8 cellular contexts compared by ENCODE assay signal in the genomic region with DNA sequence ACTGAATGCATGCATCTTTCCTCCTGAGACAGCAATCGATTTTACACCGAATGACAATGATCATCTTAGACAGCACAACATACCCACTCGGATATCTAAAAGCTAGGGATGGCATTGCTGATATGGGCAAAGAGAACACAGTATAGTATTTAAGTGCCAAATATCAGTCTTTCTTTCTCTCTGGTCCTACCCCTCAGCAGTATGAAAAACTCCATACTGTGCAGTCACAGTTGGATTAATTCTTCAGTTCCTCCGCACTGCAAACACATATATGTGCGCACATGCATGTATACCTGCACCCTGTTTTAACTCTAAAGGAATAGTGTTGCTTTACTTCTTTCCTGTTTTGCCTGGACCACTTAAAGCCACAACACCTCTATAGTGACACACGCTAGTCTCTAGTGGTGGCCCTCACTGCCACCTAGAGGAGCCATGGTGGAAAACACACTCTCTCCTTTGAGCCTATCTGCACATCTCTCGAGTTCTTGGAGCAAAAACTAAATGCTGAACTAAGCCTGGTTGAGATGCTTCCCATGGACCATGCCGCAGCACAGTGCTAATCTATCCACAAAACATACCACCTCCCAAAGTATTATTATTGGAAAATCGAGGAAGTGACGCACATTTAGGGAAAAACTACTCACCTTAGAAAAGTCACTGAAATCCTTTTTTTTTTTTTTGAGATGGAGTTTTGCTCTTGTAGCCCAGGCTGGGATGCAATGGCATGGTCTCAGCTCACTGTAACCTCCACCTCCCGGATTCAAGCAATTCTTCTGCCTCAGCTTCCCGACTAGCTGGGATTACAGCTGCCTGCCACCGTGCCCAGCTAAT. TPM values are rescaled to one million over a fixed set of nuclear protein-coding genes. Genes with fewer than 3 reads are reported as not detected.
DNase-seq lines count a peak whose midpoint lies in the region; ATAC-seq, FAIRE-seq and TF ChIP-seq lines count a peak whose summit lies in the region.

No MANE protein-coding gene starts in this region.

- peak; percentile 98 for FAIRE-seq in GM12878 (lab: Jason Lieb, UNC)

- H3K4me2 ChIP-seq in GM12878 (ENCODE audit: control insufficient read depth, insufficient read depth) = no peak overlapping the region

- H3K36me3 ChIP-seq in GM12878 (ENCODE audit: control insufficient read depth in 2 of 2, insufficient read depth in 2 of 2, low read length in 1 of 2) = no peaks in the 10 kb centered on the region

- RAD21 ChIA-PET in GM12878 (lab: Charles Lee; ENCODE audit: unreplicated experiment) = interaction anchor here (1.6 kb wide), 1 partner anchor 38 kb away, joined by 7 read pairs; no protein-coding TSS in a partner anchor

- TF ChIP-seq POLR2A in GM12878 (IDR thresholded peaks at IDR 0.05; ENCODE audit: low read depth, low read length) = no peak

- H3K9me3 ChIP-seq in GM12878 (replicated peaks; ENCODE audit: control insufficient read depth, insufficient read depth, low read length) = no peaks in the 10 kb centered on the region

- no peak for TF ChIP-seq EP300 in GM12878 (IDR thresholded peaks at IDR 0.05; ENCODE audit: borderline replicate concordance in 1 of 2, control insufficient read depth in 1 of 2, low read depth in 2 of 2, low read length in 2 of 2)

- CTCF ChIA-PET in GM12878 (lab: Yijun Ruan, JAX) = interaction anchor here (0.9 to 5.0 kb wide), 7 partner anchors 31 to 370 kb away, joined by 3 to 34 read pairs (median 4); a partner anchor contains a TSS

- 13% methylated on average over 13 of the region's 13 CpGs for WGBS in GM12878 (ENCODE audit: insufficient coverage, insufficient replicate concordance, low lambda C conversion rate, missing lambda C conversion rate)

- SMC1A ChIA-PET in GM12878 (lab: Charles Lee; ENCODE audit: uncharacterized antibody, unreplicated experiment) = interaction anchor here (0.8 to 2.5 kb wide), 2 partner anchors 36 to 38 kb away, joined by 3 to 10 read pairs; no protein-coding TSS in a partner anchor

- intact Hi-C loops in GM12878 (cut with micrococcal nuclease; ENCODE audit: unreplicated experiment) = loop anchor here (2.0 kb wide), 1 partner anchor 38 kb away; no protein-coding TSS in a partner anchor

- H3K27me3 ChIP-seq in GM12878 (replicated peaks in 1 of 2; ENCODE audit: control insufficient read depth in 2 of 2, insufficient read depth in 2 of 2, low read length in 1 of 2) = no peaks in the 10 kb centered on the region; a peak in 2 of 4 replicates

- peak; percentile 88 for TF ChIP-seq RAD21 in GM12878 (IDR thresholded peaks at IDR 0.05; ENCODE audit: insufficient read depth, low read depth, low read length)

- DNase-seq in DMS 273 (lab: John Stamatoyannopoulos, UW; ENCODE audit: unreplicated experiment) (peak; percentile 49), DMS 273 treated with DMSO at 0.1 percent for 48 hours (lab: John Stamatoyannopoulos, UW) (no peak), LNCaP clone FGC (ENCODE audit: low read depth) (no peak), T-helper 1 cell (peak in 4 of 5 donors; percentile 23 to 53 (median 30)), GM12878 (ENCODE audit: low read depth, low spot score) (no peak), iPS DF 19.7 (ENCODE audit: low read depth, low spot score) (peak; percentile 54)
- DNase-seq in stimulated activated CD4-positive, alpha-beta T cell treated with anti-CD3 and anti-CD28 coated beads, Interleukin-1b, Interleukin-23, amount 100 ng/mL, for 48 hours = peak; percentile 36

- H2AFZ ChIP-seq in GM12878 (ENCODE audit: control insufficient read depth, low read depth, low read length) = no peak overlapping the region

- in situ Hi-C loops in GM12878 (cut with MboI) = no loop called here

- H3K4me1 ChIP-seq in GM12878 (ENCODE audit: control insufficient read depth, insufficient read depth, low read length) = peaks cover 1% of the 10 kb centered on the region

- H3K4me3 ChIP-seq in LNCaP clone FGC (ENCODE audit: low read depth, low read length) = no peak overlapping the region
- H3K4me3 ChIP-seq in GM12878 = no peak overlapping the region

- TF ChIP-seq CTCF in LNCaP clone FGC (IDR thresholded peaks at IDR 0.05; ENCODE audit: control insufficient read depth, extremely low read depth, insufficient read depth) = peak; percentile 93
- peak; percentile 78 to 93 (median 87) for TF ChIP-seq CTCF in GM12878 (IDR thresholded peaks at IDR 0.05 in 2 of 3, conservative IDR thresholded peaks at IDR 0.05 in 1 of 3; ENCODE audit: control insufficient read depth in 2 of 3, extremely low read depth in 1 of 3, insufficient read depth in 1 of 3, low read depth in 3 of 3, low read length in 3 of 3)

- H4K20me1 ChIP-seq in GM12878 (ENCODE audit: control insufficient read depth, insufficient read depth) = no peaks in the 10 kb centered on the region

- no peak overlapping the region for H3K27ac ChIP-seq in GM12878 (ENCODE audit: control insufficient read depth, insufficient read depth)

- POLR2A ChIA-PET in GM12878 (lab: Charles Lee) = no interaction called here

- peak; percentile 72 for ATAC-seq in GM21737 (IDR thresholded peaks at IDR 0.05; ENCODE audit: unreplicated experiment)
- ATAC-seq in GM12878 = peak; percentile 99

- H3K79me2 ChIP-seq in GM12878 (ENCODE audit: control insufficient read depth, insufficient read depth, low read length) = no peaks in the 10 kb centered on the region

- H3K9ac ChIP-seq in GM12878 (ENCODE audit: control insufficient read depth, insufficient read depth, low read length) = no peak overlapping the region

- BruUV-seq in GM12878 (replicated peaks; lab: Mats Ljungman, UMichigan) = no TSS peak

TF ChIP-seq in GM12878, 131 proteins besides CTCF, POLR2A, EP300 and RAD21:
- TF ChIP-seq RUNX3 (IDR thresholded peaks at IDR 0.05; ENCODE audit: low read length) (peak; percentile 25; the same call in 1 of the 2 replicates), TCF12 (IDR thresholded peaks at IDR 0.05; ENCODE audit: low read depth, low read length) (no peak), SMC3 (IDR thresholded peaks at IDR 0.05; ENCODE audit: borderline replicate concordance, low read length) (peak; percentile 71)

RNA-seq across cellular contexts. Expression of a gene that starts 11.9 kb away (rescaled TPM):
- total RNA-seq in GM12878 (2013; cell fraction: nucleolus; rRNA removed) = not detected in 2 replicates
- total RNA-seq in GM12878 (2014; rRNA removed) (not detected in 2 replicates), GM12878 (2014; rRNA removed; fragmentation: Illumina TruSeq; extraction: Trizol) (not detected in 2 replicates), GM12878 (2021) (not detected in 2 replicates)
- polyA plus RNA-seq in GM12878 (2011; ENCODE audit: low read depth) = not detected
- polyA plus RNA-seq in GM12878 (2011; rRNA removed) (not detected in 2 replicates), GM12878 (2014; fragmentation: Illumina TruSeq; extraction: Trizol) (not detected in 2 replicates), GM12878 (2014; fragmentation: Nextera tagmentation; extraction: Ambion mirVana) (not detected), GM12878 (2014; rRNA removed) (0.05 TPM in 1 of 2 replicates, not detected in the other), GM12878 (2016; fragmentation: Nextera tagmentation; extraction: Ambion mirVana) (not detected)
- polyA plus RNA-seq in GM12878 (2011; cell fraction: cytosol; rRNA removed) = not detected in 2 replicates
- not detected in 2 replicates for polyA plus RNA-seq in GM12878 (2011; cell fraction: nucleus; rRNA removed)
- 0.08 and 0.38 TPM in 2 replicates for polyA plus RNA-seq in GM12878 (2012)
- polyA minus RNA-seq in GM12878 (2011; rRNA and poly(A)+ RNA removed) = not detected in 2 replicates
- polyA minus RNA-seq in GM12878 (2011; cell fraction: cytosol; rRNA and poly(A)+ RNA removed) = not detected in 2 replicates
- polyA minus RNA-seq in GM12878 (2011; cell fraction: nucleus; rRNA and poly(A)+ RNA removed) = not detected in 2 replicates

RNA-seq across cellular contexts. Expression of a gene that starts 18.8 kb away (rescaled TPM):
- not detected in 2 replicates for total RNA-seq in GM12878 (2013; cell fraction: nucleolus; rRNA removed)
- not detected in 2 replicates for total RNA-seq in GM12878 (2014; rRNA removed)
- not detected in 2 replicates for total RNA-seq in GM12878 (2014; rRNA removed; fragmentation: Illumina TruSeq; extraction: Trizol)
- total RNA-seq in GM12878 (2021) = 0.08 TPM in 1 of 2 replicates, not detected in the other
- polyA plus RNA-seq in GM12878 (2011; ENCODE audit: low read depth) = not detected
- polyA plus RNA-seq in GM12878 (2011; rRNA removed) = not detected in 2 replicates
- not detected in 2 replicates for polyA plus RNA-seq in GM12878 (2011; cell fraction: cytosol; rRNA removed)
- not detected in 2 replicates for polyA plus RNA-seq in GM12878 (2011; cell fraction: nucleus; rRNA removed)
- polyA plus RNA-seq in GM12878 (2012) = 0.17 TPM in 1 of 2 replicates, not detected in the other
- polyA plus RNA-seq in GM12878 (2014; fragmentation: Illumina TruSeq; extraction: Trizol) = not detected in 2 replicates
- not detected for polyA plus RNA-seq in GM12878 (2014; fragmentation: Nextera tagmentation; extraction: Ambion mirVana)
- polyA plus RNA-seq in GM12878 (2014; rRNA removed) = not detected in 2 replicates
- polyA plus RNA-seq in GM12878 (2016; fragmentation: Nextera tagmentation; extraction: Ambion mirVana) = not detected
- polyA minus RNA-seq in GM12878 (2011; rRNA and poly(A)+ RNA removed) = not detected in 2 replicates
- 1.1 and 1.3 TPM in 2 replicates for polyA minus RNA-seq in GM12878 (2011; cell fraction: cytosol; rRNA and poly(A)+ RNA removed)
- 0.12 and 0.29 TPM in 2 replicates for polyA minus RNA-seq in GM12878 (2011; cell fraction: nucleus; rRNA and poly(A)+ RNA removed)

RNA-seq across cellular contexts. Expression of a gene that starts 21.9 kb away (rescaled TPM):
- total RNA-seq in GM12878 (2013; cell fraction: nucleolus; rRNA removed) = 4.4 and 6.0 TPM in 2 replicates
- total RNA-seq in GM12878 (2014; rRNA removed) = 2.1 and 3.2 TPM in 2 replicates
- 2.0 and 2.4 TPM in 2 replicates for total RNA-seq in GM12878 (2014; rRNA removed; fragmentation: Illumina TruSeq; extraction: Trizol)
- total RNA-seq in GM12878 (2021) = 2.7 and 3.6 TPM in 2 replicates
- polyA plus RNA-seq in GM12878 (2011; ENCODE audit: low read depth) = 7.2 TPM
- 0.71 and 0.99 TPM in 2 replicates for polyA plus RNA-seq in GM12878 (2011; rRNA removed)
- polyA plus RNA-seq in GM12878 (2011; cell fraction: cytosol; rRNA removed) = 0.28 and 0.69 TPM in 2 replicates
- 0.86 and 0.99 TPM in 2 replicates for polyA plus RNA-seq in GM12878 (2011; cell fraction: nucleus; rRNA removed)
- 7.8 and 9.0 TPM in 2 replicates for polyA plus RNA-seq in GM12878 (2012)
- polyA plus RNA-seq in GM12878 (2014; fragmentation: Illumina TruSeq; extraction: Trizol) = 3.1 and 11.1 TPM in 2 replicates
- polyA plus RNA-seq in GM12878 (2014; fragmentation: Nextera tagmentation; extraction: Ambion mirVana) = under 1 TPM; 0.55 to 0.71 TPM
- polyA plus RNA-seq in GM12878 (2014; rRNA removed) = 3.7 and 4.8 TPM in 2 replicates
- under 1 TPM; 0.42 to 0.75 TPM for polyA plus RNA-seq in GM12878 (2016; fragmentation: Nextera tagmentation; extraction: Ambion mirVana)
- polyA minus RNA-seq in GM12878 (2011; rRNA and poly(A)+ RNA removed) = 0.29 and 0.67 TPM in 2 replicates
- 3.2 and 4.9 TPM in 2 replicates for polyA minus RNA-seq in GM12878 (2011; cell fraction: cytosol; rRNA and poly(A)+ RNA removed)
- polyA minus RNA-seq in GM12878 (2011; cell fraction: nucleus; rRNA and poly(A)+ RNA removed) = 0.57 and 0.85 TPM in 2 replicates

Comparison
In these comparisons a context has a peak if more than half of its experiments do, and no peak if none do; other contexts are left out.
1. DNase-seq: peak in DMS 273 (single experiment), T-helper 1 cell (4 of 5), iPS DF 19.7 (single experiment) and stimulated activated CD4-positive, alpha-beta T cell treated with anti-CD3 and anti-CD28 coated beads, Interleukin-1b, Interleukin-23, amount 100 ng/mL, for 48 hours (single experiment); none in DMS 273 treated with DMSO at 0.1 percent for 48 hours (single experiment), LNCaP clone FGC (single experiment) and GM12878 (single experiment).